28 cellular contexts compared by ENCODE assay signal in the genomic region with DNA sequence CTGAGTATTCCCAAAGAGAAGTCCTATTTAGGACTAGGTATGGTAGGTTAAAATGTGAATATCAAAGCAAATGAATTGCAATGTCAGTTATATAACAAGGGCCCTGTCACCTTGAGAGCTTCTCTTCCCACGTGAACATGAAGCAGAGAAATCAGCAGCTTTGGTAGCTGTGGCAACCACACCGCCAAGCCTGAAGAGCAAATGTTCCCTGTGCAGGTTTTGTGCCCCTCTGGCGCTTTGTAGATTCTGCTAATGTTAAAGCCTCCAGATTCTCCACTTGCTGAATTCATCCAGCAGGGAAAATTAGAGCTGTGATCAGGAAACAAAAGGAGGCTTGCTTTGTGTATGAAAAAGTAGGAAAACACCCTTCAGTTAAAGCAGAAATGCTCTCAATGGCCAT.
DNase-seq lines count a peak whose midpoint lies in the region; ATAC-seq and TF ChIP-seq lines count a peak whose summit lies in the region.
"Had no signal": no experiment of that assay in that cellular context is flagged by ENCODE, and none has a peak within 500 bp of the region (broad histone marks: within the 10 kb centered on the region; RNA-seq: fewer than 3 reads in every experiment).

No MANE protein-coding gene starts in this region.

- no peak overlapping the region for H2BK5ac ChIP-seq in mesenchymal stem cell (ENCODE audit: low read depth, low read length, poor library complexity, severe bottlenecking)

- no peak for ATAC-seq in T-cell (replicated peaks in 1 of 4)
- ATAC-seq in psoas muscle: no peak
- ATAC-seq: activated naive CD4-positive, alpha-beta T cell treated with anti-CD3 and anti-CD28 coated beads, Interleukin-2, amount 50 U/mL, for 72 hours; CD8-positive, alpha-beta T cell; gastrocnemius medialis; left lobe of liver; sciatic nerve had no signal

- no peak overlapping the region for H4K91ac ChIP-seq in mesenchymal stem cell (ENCODE audit: low read length)

- TF ChIP-seq CTCF in psoas muscle (IDR thresholded peaks at IDR 0.05): no peak

- no peaks in the 10 kb centered on the region for H3K36me3 Mint-ChIP-seq in T-cell
- H3K36me3 Mint-ChIP-seq: activated naive CD4-positive, alpha-beta T cell treated with anti-CD3 and anti-CD28 coated beads, Interleukin-2, amount 50 U/mL, for 72 hours; CD8-positive, alpha-beta T cell had no signal

- H3K4ac ChIP-seq in mesenchymal stem cell (ENCODE audit: low read depth in 1 of 2, low read length in 2 of 2): no peak overlapping the region

- H3K9me3 Mint-ChIP-seq in T-cell: peaks cover 0 to 6% (median 0%) of the 10 kb centered on the region in 3 donors
- H3K9me3 Mint-ChIP-seq: CD8-positive, alpha-beta T cell had no signal

- POLR2A ChIA-PET in T-cell (lab: Charles Lee): no interaction called here

- no peak overlapping the region for H3K14ac ChIP-seq in mesenchymal stem cell (ENCODE audit: low read length in 2 of 2)

- H3K23ac ChIP-seq in mesenchymal stem cell (ENCODE audit: low read length in 2 of 2): no peak overlapping the region

- no peaks in the 10 kb centered on the region for H3K79me1 ChIP-seq in mesenchymal stem cell (replicated peaks; ENCODE audit: low read length, poor library complexity, severe bottlenecking)

- H3K18ac ChIP-seq in mesenchymal stem cell (ENCODE audit: low read depth in 1 of 2, low read length in 2 of 2): no peak overlapping the region

- H3K27me3 ChIP-seq in mesenchymal stem cell (ENCODE audit: control insufficient read depth in 1 of 2, insufficient read depth in 1 of 2, low read length in 2 of 2) (no peaks in the 10 kb centered on the region), psoas muscle (ENCODE audit: insufficient read depth in 3 of 3, low read length in 2 of 3) (no peaks in the 10 kb centered on the region)
- H3K27me3 ChIP-seq: gastrocnemius medialis, MG63, SJCRH30, stomach had no signal

- H2AFZ ChIP-seq in mesenchymal stem cell (ENCODE audit: low read depth, low read length): no peak overlapping the region

- peak overlapping the region; percentile 54 for H2AK5ac ChIP-seq in mesenchymal stem cell (ENCODE audit: low read length, severe bottlenecking)

- CTCF ChIA-PET in T-cell (lab: Charles Lee): no interaction called here

- no peaks in the 10 kb centered on the region for H3K4me1 Mint-ChIP-seq in T-cell
- H3K4me1 Mint-ChIP-seq: B cell had no signal

- intact Hi-C loops in psoas muscle (cut with DNase I): no loop called here

- H3K9ac ChIP-seq in mesenchymal stem cell (ENCODE audit: low read length): no peak overlapping the region

- H2BK120ac ChIP-seq in mesenchymal stem cell (ENCODE audit: low read depth, low read length): no peak overlapping the region

- H3K4me3 ChIP-seq in mesenchymal stem cell (ENCODE audit: insufficient read depth in 1 of 2, low read depth in 1 of 2, low read length in 2 of 2) (no peak overlapping the region), psoas muscle (no peak overlapping the region)
- H3K4me3 ChIP-seq: gastrocnemius medialis, MG63, SJCRH30, stomach had no signal

- H3K4me2 ChIP-seq in mesenchymal stem cell (ENCODE audit: low read length, poor library complexity, severe bottlenecking): no peak overlapping the region

- no peak overlapping the region for H3K27ac ChIP-seq in mesenchymal stem cell (ENCODE audit: low read length, poor library complexity, severe bottlenecking)
- no peak overlapping the region for H3K27ac ChIP-seq in psoas muscle
- H3K27ac ChIP-seq: gastrocnemius medialis, SJCRH30, stomach had no signal

- H4K8ac ChIP-seq in mesenchymal stem cell (ENCODE audit: low read length): no peak overlapping the region

- H3K4me1 ChIP-seq in mesenchymal stem cell (ENCODE audit: control insufficient read depth, insufficient read depth, low read depth, low read length): peaks cover 2% of the 10 kb centered on the region
- H3K4me1 ChIP-seq in psoas muscle: no peaks in the 10 kb centered on the region
- H3K4me1 ChIP-seq: gastrocnemius medialis, SJCRH30, stomach had no signal

- no peaks in the 10 kb centered on the region for H3K36me3 ChIP-seq in mesenchymal stem cell (ENCODE audit: control insufficient read depth in 1 of 2, insufficient read depth in 2 of 2, low read depth in 1 of 2, low read length in 2 of 2)
- no peaks in the 10 kb centered on the region for H3K36me3 ChIP-seq in psoas muscle (ENCODE audit: insufficient read depth in 1 of 2, low read depth in 1 of 2)
- H3K36me3 ChIP-seq: gastrocnemius medialis, MG63, SJCRH30, stomach had no signal

- no peaks in the 10 kb centered on the region for H3K27me3 Mint-ChIP-seq in T-cell
- H3K27me3 Mint-ChIP-seq: B cell had no signal

- no peak overlapping the region for H2BK12ac ChIP-seq in mesenchymal stem cell (ENCODE audit: low read length in 2 of 2)

- no peak overlapping the region for H3K27ac Mint-ChIP-seq in T-cell
- H3K27ac Mint-ChIP-seq: activated naive CD4-positive, alpha-beta T cell treated with anti-CD3 and anti-CD28 coated beads, Interleukin-2, amount 50 U/mL, for 72 hours; B cell; CD8-positive, alpha-beta T cell had no signal

- DNase-seq in Ammon's horn (ENCODE audit: low spot score) (peak; percentile 60), NCI-H1417 (lab: John Stamatoyannopoulos, UW) (peak in 2 of 3 experiments; percentile 64 to 91), RPMI7951 (ENCODE audit: low read depth) (peak; percentile 6), mesenchymal stem cell (no peak), NCI-H446 (lab: John Stamatoyannopoulos, UW) (no peak), T-cell (no peak), psoas muscle (no peak)
- DNase-seq: activated CD4-positive, alpha-beta T cell treated with anti-CD3 and anti-CD28 coated beads for 4 hours; activated T-cell treated with anti-CD3 and anti-CD28 coated beads for 4 hours; CD8-positive, alpha-beta T cell; gastrocnemius medialis; KBM-7; mesendoderm; MG63; NCI-H1436; NCI-H2171 treated with DMSO at 0.1 percent for 48 hours; NCI-H82; posterior cingulate gyrus; RPMI8226; SJCRH30; stimulated activated CD4-positive, alpha-beta T cell treated with anti-CD3 and anti-CD28 coated beads, Interleukin-4, amount 100 ng/mL, for 1 hour; stomach; SW 1271; T-helper 9 cell had no signal

- H3K4me3 Mint-ChIP-seq in T-cell: no peak overlapping the region
- H3K4me3 Mint-ChIP-seq: B cell; CD8-positive, alpha-beta T cell had no signal

- H3K9me3 ChIP-seq in mesenchymal stem cell (ENCODE audit: control insufficient read depth, low read length) (no peaks in the 10 kb centered on the region), psoas muscle (no peaks in the 10 kb centered on the region)
- H3K9me3 ChIP-seq: gastrocnemius medialis, MG63, SJCRH30, stomach had no signal

- H2BK15ac ChIP-seq in mesenchymal stem cell (ENCODE audit: low read depth, poor library complexity, severe bottlenecking): no peak overlapping the region

- WGBS in mesenchymal stem cell: 75% methylated on average over 2 of the region's 3 CpGs
- WGBS in psoas muscle, 3 donors: 80 to 87% (median 83%) methylated on average over 3 of the region's 3 CpGs

Comparison
In these comparisons a context has a peak if more than half of its experiments do, and no peak if none do; other contexts are left out.
1. DNase-seq: peak in Ammon's horn (single experiment), NCI-H1417 (2 of 3) and RPMI7951 (single experiment); none in mesenchymal stem cell (single experiment), NCI-H446 (0 of 2), T-cell (0 of 34) and psoas muscle (0 of 2).